In genomic region chr14:43481864-43482263, GRCh38 we compare ENCODE assay signal across 28 cellular contexts.
"Had no signal": no experiment of that assay in that cellular context is flagged by ENCODE, and none has a peak within 500 bp of the region (broad histone marks: within the 10 kb centered on the region; RNA-seq: fewer than 3 reads in every experiment).

No MANE protein-coding gene starts in this region.

- H3K9me3 ChIP-seq: esophagus squamous epithelium, gastroesophageal sphincter, left lung, lower lobe of right lung, psoas muscle, spleen, tibial artery, upper lobe of right lung, vagina had no signal

- H3K36me3 Mint-ChIP-seq: immature natural killer cell; memory B cell; naive B cell; stimulated activated memory B cell treated with anti-CD40 and anti-IgM and Interleukin-4, amounts not matched to agents 10 μg/mL and 1 μg/mL and 100 μg/mL, for 72 hours had no signal

- H3K4me1 ChIP-seq: esophagus squamous epithelium, gastroesophageal sphincter, left lung, lower lobe of right lung, parathyroid adenoma, psoas muscle, spleen, tibial artery, upper lobe of right lung, vagina had no signal

- H2AFZ ChIP-seq: parathyroid adenoma had no signal

- H3K4me3 ChIP-seq: dorsolateral prefrontal cortex, esophagus squamous epithelium, gastroesophageal sphincter, left lung, lower lobe of right lung, psoas muscle, spleen, tibial artery, upper lobe of right lung, vagina had no signal

- DNase-seq: cortex of kidney; dorsolateral prefrontal cortex; effector memory CD8-positive, alpha-beta T cell; esophagus squamous epithelium; foreskin fibroblast; glutamatergic neuron; immature natural killer cell; left lung; lower lobe of right lung; midbrain; naive B cell; psoas muscle; retina; spleen; stimulated activated CD4-positive, alpha-beta T cell treated with anti-CD3 and anti-CD28 coated beads, Interleukin-15, amount 100 ng/mL, for 24 hours; stimulated activated CD4-positive, alpha-beta T cell treated with anti-CD3 and anti-CD28 coated beads, Interleukin-1b, Interleukin-23, amount 100 ng/mL, for 48 hours; stimulated activated CD4-positive, alpha-beta T cell treated with anti-CD3 and anti-CD28 coated beads, Interleukin-4, amount 100 ng/mL, for 24 hours; tibial artery; upper lobe of right lung had no signal

- H3K27me3 Mint-ChIP-seq: effector memory CD8-positive, alpha-beta T cell; memory B cell; naive B cell; stimulated activated memory B cell treated with anti-CD40 and anti-IgM and Interleukin-4, amounts not matched to agents 10 μg/mL and 1 μg/mL and 100 μg/mL, for 72 hours; stimulated activated naive CD8-positive, alpha-beta T cell treated with anti-CD3 and anti-CD28 coated beads, Interleukin-15, Interleukin-2, amounts not matched to agents 100 ng/mL and 50 ng/mL, for 24 hours had no signal

- H3K36me3 ChIP-seq: esophagus squamous epithelium, gastroesophageal sphincter, left lung, lower lobe of right lung, spleen, tibial artery, upper lobe of right lung, vagina had no signal

- H3K4me3 Mint-ChIP-seq: effector memory CD8-positive, alpha-beta T cell; immature natural killer cell; memory B cell; naive B cell; nephron; stimulated activated memory B cell treated with anti-CD40 and anti-IgM and Interleukin-4, amounts not matched to agents 10 μg/mL and 1 μg/mL and 100 μg/mL, for 72 hours; stimulated activated naive CD8-positive, alpha-beta T cell treated with anti-CD3 and anti-CD28 coated beads, Interleukin-15, Interleukin-2, amounts not matched to agents 100 ng/mL and 50 ng/mL, for 24 hours had no signal

- H3K79me2 ChIP-seq: parathyroid adenoma had no signal

- H3K27ac ChIP-seq: dorsolateral prefrontal cortex, esophagus squamous epithelium, gastroesophageal sphincter, left lung, lower lobe of right lung, parathyroid adenoma, psoas muscle, spleen, tibial artery, upper lobe of right lung, vagina had no signal

- H3K4me1 Mint-ChIP-seq: immature natural killer cell; memory B cell; naive B cell; nephron; stimulated activated memory B cell treated with anti-CD40 and anti-IgM and Interleukin-4, amounts not matched to agents 10 μg/mL and 1 μg/mL and 100 μg/mL, for 72 hours had no signal

- H3K27me3 ChIP-seq: dorsolateral prefrontal cortex, esophagus squamous epithelium, gastroesophageal sphincter, left lung, spleen, tibial artery, upper lobe of right lung, vagina had no signal

- H3K9ac ChIP-seq: parathyroid adenoma had no signal

- FAIRE-seq: keratinocyte had no signal

- ATAC-seq: effector memory CD8-positive, alpha-beta T cell; gastroesophageal sphincter; left lung; lower lobe of right lung; psoas muscle; sciatic nerve; stimulated activated memory B cell treated with anti-CD40 and anti-IgM and Interleukin-4, amounts not matched to agents 10 μg/mL and 1 μg/mL and 100 μg/mL, for 72 hours; upper lobe of right lung had no signal

- H3K27ac Mint-ChIP-seq: effector memory CD8-positive, alpha-beta T cell; immature natural killer cell; memory B cell; naive B cell; nephron; stimulated activated memory B cell treated with anti-CD40 and anti-IgM and Interleukin-4, amounts not matched to agents 10 μg/mL and 1 μg/mL and 100 μg/mL, for 72 hours; stimulated activated naive CD8-positive, alpha-beta T cell treated with anti-CD3 and anti-CD28 coated beads, Interleukin-15, Interleukin-2, amounts not matched to agents 100 ng/mL and 50 ng/mL, for 24 hours had no signal

- H3K9me3 Mint-ChIP-seq: memory B cell; naive B cell; nephron; stimulated activated memory B cell treated with anti-CD40 and anti-IgM and Interleukin-4, amounts not matched to agents 10 μg/mL and 1 μg/mL and 100 μg/mL, for 72 hours had no signal
